In genomic region chr3:112974178-112974517, GRCh38 we compare ENCODE assay signal across 10 cellular contexts. TPM values are rescaled to one million over a fixed set of nuclear protein-coding genes. Genes with fewer than 3 reads are reported as not detected.
DNase-seq lines count a peak whose midpoint lies in the region; ATAC-seq, FAIRE-seq and TF ChIP-seq lines count a peak whose summit lies in the region.
"Had no signal": no experiment of that assay in that cellular context is flagged by ENCODE, and none has a peak within 500 bp of the region (broad histone marks: within the 10 kb centered on the region; RNA-seq: fewer than 3 reads in every experiment).

No MANE protein-coding gene starts in this region.

- TF ChIP-seq CTCF in right lobe of liver (IDR thresholded peaks at IDR 0.05) (no peak), HepG2 (CRISPR knock-in tag; IDR thresholded peaks at IDR 0.05) (no peak), upper lobe of right lung (IDR thresholded peaks at IDR 0.05) (no peak)

- H3K27me3 ChIP-seq in right lobe of liver (no peaks in the 10 kb centered on the region), HepG2 (ENCODE audit: control insufficient read depth in 1 of 2, insufficient read depth in 2 of 2, low read length in 2 of 2) (peaks cover 0 to 5% of the 10 kb centered on the region in 2 experiments; a peak in 1 of 5 replicates), duodenal mucosa (ENCODE audit: control insufficient read depth in 1 of 2, insufficient read depth in 2 of 2, low read length in 2 of 2) (no peaks in the 10 kb centered on the region), upper lobe of right lung (no peaks in the 10 kb centered on the region)
- H3K27me3 ChIP-seq: BE2C had no signal

- no peak for FAIRE-seq in HepG2 (lab: Jason Lieb, UNC)

- H3K27ac ChIP-seq in right lobe of liver (peak overlapping the region in 2 of 3 donors; percentile 21 to 37), HepG2 (ENCODE audit: extremely low read length, insufficient read depth, low read length) (no peak overlapping the region), duodenal mucosa (ENCODE audit: low read depth, low read length) (no peak overlapping the region), upper lobe of right lung (no peak overlapping the region)

- H3K4me1 ChIP-seq in right lobe of liver = no peaks in the 10 kb centered on the region
- no peaks in the 10 kb centered on the region for H3K4me1 ChIP-seq in HepG2 (ENCODE audit: insufficient read depth, low read length)
- no peaks in the 10 kb centered on the region for H3K4me1 ChIP-seq in duodenal mucosa (ENCODE audit: control insufficient read depth in 1 of 2, insufficient read depth in 2 of 2, low read length in 2 of 2)
- peaks cover 7% of the 10 kb centered on the region for H3K4me1 ChIP-seq in upper lobe of right lung

- ATAC-seq in right lobe of liver = peak in 3 of 4 donors; percentile 28 to 46 (median 36)
- no peak for ATAC-seq in HepG2
- peak; percentile 26 for ATAC-seq in HG03354 (IDR thresholded peaks at IDR 0.05; ENCODE audit: poor library complexity, severe bottlenecking, unreplicated experiment)
- ATAC-seq in upper lobe of right lung = no peak

- no peaks in the 10 kb centered on the region for H3K36me3 ChIP-seq in right lobe of liver
- no peaks in the 10 kb centered on the region for H3K36me3 ChIP-seq in HepG2 (replicated peaks in 1 of 2; ENCODE audit: control insufficient read depth in 1 of 2, insufficient read depth in 2 of 2, low read length in 2 of 2)
- no peaks in the 10 kb centered on the region for H3K36me3 ChIP-seq in duodenal mucosa (ENCODE audit: control insufficient read depth in 1 of 2, insufficient read depth in 2 of 2, low read length in 2 of 2)
- no peaks in the 10 kb centered on the region for H3K36me3 ChIP-seq in upper lobe of right lung
- H3K36me3 ChIP-seq: BE2C had no signal

- TF ChIP-seq RAD21 in HepG2 (CRISPR knock-in tag; IDR thresholded peaks at IDR 0.05) = no peak

- H3K4me2 ChIP-seq in HepG2 (ENCODE audit: low read depth, low read length) = no peak overlapping the region

- POLR2A ChIA-PET in HepG2 (lab: Yijun Ruan, JAX) = no interaction called here

- BruUV-seq in HepG2 (replicated peaks; lab: Mats Ljungman, UMichigan) = no TSS peak

- DNase-seq in right lobe of liver = no peak
- no peak for DNase-seq in HepG2 (ENCODE audit: low spot score)
- DNase-seq in upper lobe of right lung = no peak
- DNase-seq in NCI-H146 (lab: John Stamatoyannopoulos, UW) = no peak
- DNase-seq in HuH-7.5 (ENCODE audit: low spot score) = no peak
- DNase-seq in DMS 273 treated with DMSO at 0.1 percent for 48 hours (lab: John Stamatoyannopoulos, UW) = no peak
- DNase-seq: BE2C had no signal

- in situ Hi-C loops in HepG2 (cut with HindIII; ENCODE audit: extremely low pct_ligation_motif_present, low pct_unique_long_range_greater_than_20kb) = no loop called here

- no peak overlapping the region for H2AFZ ChIP-seq in HepG2 (ENCODE audit: low read length)

- H3K79me2 ChIP-seq in HepG2 (ENCODE audit: insufficient read depth, low read length) = no peaks in the 10 kb centered on the region

- CTCF ChIA-PET in HepG2 (lab: Yijun Ruan, JAX; ENCODE audit: low intra/inter-chr PET ratio, low total read pairs) = no interaction called here

- intact Hi-C loops in right lobe of liver (cut with DNase I) = no loop called here
- intact Hi-C loops in HepG2 (cut with micrococcal nuclease; ENCODE audit: unreplicated experiment) = no loop called here
- intact Hi-C loops in upper lobe of right lung (cut with DNase I) = loop anchor here (10.0 kb wide), 1 partner anchor 329 kb away; the partner anchor contains the start of gene CCDC80

- no peak overlapping the region for H3K9ac ChIP-seq in HepG2 (ENCODE audit: insufficient read depth, low read depth, low read length)
- H3K9ac ChIP-seq in duodenal mucosa (ENCODE audit: low read depth in 1 of 2, low read length in 2 of 2) = peak overlapping the region; percentile 1 to 31

- no peaks in the 10 kb centered on the region for H4K20me1 ChIP-seq in HepG2 (ENCODE audit: insufficient read depth, low read length)

- H3K4me3 ChIP-seq in right lobe of liver (peak overlapping the region in 2 of 3 donors; percentile 1 to 15), HepG2 (replicated peaks in 1 of 3; ENCODE audit: insufficient read depth in 1 of 3, low read depth in 2 of 3, low read length in 3 of 3) (no peak overlapping the region), duodenal mucosa (ENCODE audit: low read depth in 1 of 2, low read length in 2 of 2) (peak overlapping the region; percentile 53 to 55), upper lobe of right lung (peak overlapping the region; percentile 25)

- H3K9me3 ChIP-seq in right lobe of liver (no peaks in the 10 kb centered on the region), HepG2 (ENCODE audit: low read length) (no peaks in the 10 kb centered on the region), duodenal mucosa (ENCODE audit: control insufficient read depth in 1 of 2, low read length in 2 of 2) (no peaks in the 10 kb centered on the region), upper lobe of right lung (no peaks in the 10 kb centered on the region)
- H3K9me3 ChIP-seq: BE2C had no signal

- TF ChIP-seq POLR2A in right lobe of liver (IDR thresholded peaks at IDR 0.05) = no peak
- TF ChIP-seq POLR2A in HepG2 (IDR thresholded peaks at IDR 0.05; ENCODE audit: insufficient read depth in 1 of 2, low read depth in 2 of 2, low read length in 2 of 2) = no peak

- no peak for TF ChIP-seq EP300 in HepG2 (IDR thresholded peaks at IDR 0.05; ENCODE audit: low read depth in 2 of 2, low read length in 2 of 2)
- no peak for TF ChIP-seq EP300 in HepG2 (CRISPR knock-in tag; IDR thresholded peaks at IDR 0.05; ENCODE audit: borderline replicate concordance)

- WGBS in right lobe of liver (ENCODE audit: insufficient coverage, low coverage, low lambda C conversion rate, missing lambda C conversion rate) = 41% methylated on average over 2 of the region's 2 CpGs
- 2% methylated on average over 2 of the region's 2 CpGs for WGBS in HepG2 (ENCODE audit: low lambda C conversion rate)

TF ChIP-seq in HepG2, 621 proteins besides CTCF, POLR2A, EP300 and RAD21 (continues in another document):
- TF ChIP-seq SOX6 (IDR thresholded peaks at IDR 0.05) (no peak), SOX6 (CRISPR knock-in tag; IDR thresholded peaks at IDR 0.05) (no peak), NFIB (CRISPR knock-in tag; IDR thresholded peaks at IDR 0.05; ENCODE audit: borderline replicate concordance) (no peak)

RNA-seq across cellular contexts. Expression of gene CD200R1, which starts 0.8 kb away (rescaled TPM):
- total RNA-seq in right lobe of liver (1 to 10 TPM in 2 of 6 experiments, under 1 TPM in 4; 0.44 to 1.4 (median 0.86) TPM), HepG2 (2016; rRNA removed; fragmentation: Illumina TruSeq; extraction: Trizol) (not detected in 2 replicates), upper lobe of right lung (1.9 TPM)
- not detected in 2 replicates for total RNA-seq in HepG2 (2016; cell fraction: cytosol; rRNA removed; fragmentation: Illumina TruSeq; extraction: Trizol; ENCODE audit: low read depth)
- not detected in 2 replicates for total RNA-seq in HepG2 (2016; cell fraction: insoluble cytoplasmic fraction; rRNA removed; fragmentation: Illumina TruSeq; extraction: Trizol)
- not detected in 2 replicates for total RNA-seq in HepG2 (2016; cell fraction: membrane; rRNA removed; fragmentation: Illumina TruSeq; extraction: Trizol)
- total RNA-seq in HepG2 (2016; cell fraction: nucleus; rRNA removed; fragmentation: Illumina TruSeq; extraction: Trizol) = not detected in 2 replicates
- 0.04 and 0.05 TPM in 2 replicates for polyA plus RNA-seq in HepG2 (2011; rRNA removed)
- polyA plus RNA-seq in HepG2 (2011; cell fraction: cytosol; rRNA removed) = not detected in 2 replicates
- not detected in 2 replicates for polyA plus RNA-seq in HepG2 (2011; cell fraction: nucleus; rRNA removed)
- not detected in 2 replicates for polyA plus RNA-seq in HepG2 (2012)
- not detected in 2 replicates for polyA plus RNA-seq in HepG2 (2016; cell fraction: cytosol; fragmentation: Illumina TruSeq; extraction: Trizol; ENCODE audit: low read depth)
- not detected in 2 replicates for polyA plus RNA-seq in HepG2 (2016; cell fraction: insoluble cytoplasmic fraction; fragmentation: Illumina TruSeq; extraction: Trizol; ENCODE audit: low read depth)
- not detected in 2 replicates for polyA plus RNA-seq in HepG2 (2016; cell fraction: membrane; fragmentation: Illumina TruSeq; extraction: Trizol; ENCODE audit: low read depth)
- polyA plus RNA-seq in HepG2 (2016; cell fraction: nucleus; fragmentation: Illumina TruSeq; extraction: Trizol; ENCODE audit: insufficient read depth, low read depth) = not detected in 2 replicates
- not detected in 2 replicates for polyA minus RNA-seq in HepG2 (2011; rRNA and poly(A)+ RNA removed; ENCODE audit: low replicate concordance)
- polyA minus RNA-seq in HepG2 (2011; cell fraction: cytosol; rRNA and poly(A)+ RNA removed) = not detected in 2 replicates
- not detected in 2 replicates for polyA minus RNA-seq in HepG2 (2011; cell fraction: nucleus; rRNA and poly(A)+ RNA removed)
- total RNA-seq: HT1080 had no signal

RNA-seq across cellular contexts. Expression of gene GTPBP8, which starts 16.6 kb away (rescaled TPM):
- 10 to 100 TPM in 2 of 6 experiments, 1 to 10 TPM in 4; 3.7 to 16.2 (median 7.5) TPM for total RNA-seq in right lobe of liver
- total RNA-seq in HepG2 (2016; rRNA removed; fragmentation: Illumina TruSeq; extraction: Trizol) = 16.7 and 26.7 TPM in 2 replicates
- 4.1 and 5.9 TPM in 2 replicates for total RNA-seq in HepG2 (2016; cell fraction: cytosol; rRNA removed; fragmentation: Illumina TruSeq; extraction: Trizol; ENCODE audit: low read depth)
- 18.2 and 28.9 TPM in 2 replicates for total RNA-seq in HepG2 (2016; cell fraction: insoluble cytoplasmic fraction; rRNA removed; fragmentation: Illumina TruSeq; extraction: Trizol)
- total RNA-seq in HepG2 (2016; cell fraction: membrane; rRNA removed; fragmentation: Illumina TruSeq; extraction: Trizol) = 7.1 and 9.6 TPM in 2 replicates
- total RNA-seq in HepG2 (2016; cell fraction: nucleus; rRNA removed; fragmentation: Illumina TruSeq; extraction: Trizol) = 11.9 and 13.8 TPM in 2 replicates
- polyA plus RNA-seq in HepG2 (2011; rRNA removed) = 9.1 and 12.5 TPM in 2 replicates
- 13.0 and 18.4 TPM in 2 replicates for polyA plus RNA-seq in HepG2 (2011; cell fraction: cytosol; rRNA removed)
- polyA plus RNA-seq in HepG2 (2011; cell fraction: nucleus; rRNA removed) = 17.1 and 17.4 TPM in 2 replicates
- 10.1 and 10.3 TPM in 2 replicates for polyA plus RNA-seq in HepG2 (2012)
- 4.4 and 5.3 TPM in 2 replicates for polyA plus RNA-seq in HepG2 (2016; cell fraction: cytosol; fragmentation: Illumina TruSeq; extraction: Trizol; ENCODE audit: low read depth)
- polyA plus RNA-seq in HepG2 (2016; cell fraction: insoluble cytoplasmic fraction; fragmentation: Illumina TruSeq; extraction: Trizol; ENCODE audit: low read depth) = 21.6 and 26.4 TPM in 2 replicates
- polyA plus RNA-seq in HepG2 (2016; cell fraction: membrane; fragmentation: Illumina TruSeq; extraction: Trizol; ENCODE audit: low read depth) = 6.3 and 6.8 TPM in 2 replicates
- polyA plus RNA-seq in HepG2 (2016; cell fraction: nucleus; fragmentation: Illumina TruSeq; extraction: Trizol; ENCODE audit: insufficient read depth, low read depth) = 12.4 and 13.5 TPM in 2 replicates
- 38.5 and 39.1 TPM in 2 replicates for polyA minus RNA-seq in HepG2 (2011; rRNA and poly(A)+ RNA removed; ENCODE audit: low replicate concordance)
- polyA minus RNA-seq in HepG2 (2011; cell fraction: cytosol; rRNA and poly(A)+ RNA removed) = 8.9 and 9.7 TPM in 2 replicates
- 29.7 and 32.4 TPM in 2 replicates for polyA minus RNA-seq in HepG2 (2011; cell fraction: nucleus; rRNA and poly(A)+ RNA removed)
- total RNA-seq in upper lobe of right lung = 12.3 TPM

Comparison
In these comparisons a context has a peak if more than half of its experiments do, and no peak if none do; other contexts are left out.
1. ATAC-seq: peak in right lobe of liver (3 of 4) and HG03354 (single experiment); none in HepG2 (single experiment) and upper lobe of right lung (single experiment).
2. H3K27ac ChIP-seq: peak in right lobe of liver (2 of 3); none in HepG2 (single experiment), duodenal mucosa (single experiment) and upper lobe of right lung (single experiment).
3. H3K4me3 ChIP-seq: peak in right lobe of liver (2 of 3), duodenal mucosa (2 of 2) and upper lobe of right lung (single experiment); none in HepG2 (0 of 3).